Comparison of ENCODE assay signal across 8 cellular contexts in the genomic region with DNA sequence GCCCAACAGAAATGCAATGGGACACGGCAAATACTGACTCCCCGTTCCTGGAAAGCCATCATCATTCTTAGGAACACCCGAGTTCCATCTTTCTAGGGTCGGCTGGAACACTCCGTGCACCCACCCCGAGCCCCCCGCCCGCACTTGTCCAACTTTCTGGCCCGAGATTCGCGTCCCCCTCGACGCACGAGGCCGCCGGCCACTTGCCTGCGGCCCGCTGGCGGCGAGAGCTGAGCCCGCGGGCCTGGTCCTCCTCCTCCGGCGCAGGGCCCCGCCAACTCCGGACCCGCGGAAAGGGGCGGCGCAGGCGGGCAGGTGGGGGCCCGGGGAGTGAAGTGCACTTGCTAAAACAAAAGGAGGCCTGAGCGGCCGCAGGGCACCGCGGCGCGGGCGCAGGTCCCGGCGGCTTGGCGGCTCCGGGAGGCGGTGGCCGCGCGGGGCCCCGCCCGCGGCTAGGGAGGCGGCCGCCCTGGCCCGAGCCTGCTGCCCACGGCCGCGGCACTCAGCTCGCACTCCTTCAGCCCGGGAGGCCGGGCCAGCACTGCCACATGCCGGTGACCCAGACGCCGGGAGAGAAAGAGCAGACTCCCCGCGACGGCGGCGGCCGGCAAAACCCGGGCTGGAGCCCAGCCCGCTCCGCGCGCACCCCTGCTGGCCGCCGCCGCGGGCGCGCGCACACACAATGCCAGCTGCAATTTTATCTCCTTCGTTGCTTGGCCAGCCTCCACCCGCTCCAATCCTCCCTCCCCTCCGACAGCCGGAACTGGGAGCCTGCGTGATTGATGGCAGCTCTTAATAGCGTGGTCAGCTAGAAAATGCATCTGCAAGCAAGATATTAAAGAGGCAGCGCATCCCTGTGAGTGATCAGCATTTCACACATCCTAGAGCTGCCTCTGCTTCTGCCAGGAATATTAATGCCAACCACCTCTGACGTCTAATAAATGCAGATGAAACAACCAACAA.
A peak's percentile ranks its signal among the peaks of the same experiment; 100 is the strongest.
DNase-seq lines count a peak whose midpoint lies in the region; ATAC-seq, FAIRE-seq and TF ChIP-seq lines count a peak whose summit lies in the region.

No MANE protein-coding gene starts in this region.

- ATAC-seq in HG03457 (IDR thresholded peaks at IDR 0.05; ENCODE audit: unreplicated experiment) = peak; percentile 43

- H3K9me3 ChIP-seq in BLaER1 (no peaks in the 10 kb centered on the region; the same call in 1 of the 2 replicates), duodenal mucosa (ENCODE audit: control insufficient read depth in 1 of 2, low read length in 2 of 2) (no peaks in the 10 kb centered on the region), liver (ENCODE audit: control insufficient read depth in 4 of 4, low read length in 3 of 4) (no peaks in the 10 kb centered on the region)

- peak; percentile 29 to 34 for TF ChIP-seq RAD21 in liver (IDR thresholded peaks at IDR 0.05)

- H3K27ac ChIP-seq in BLaER1 = peak overlapping the region; percentile 98
- H3K27ac ChIP-seq in duodenal mucosa (ENCODE audit: low read depth, low read length) = peak overlapping the region; percentile 64
- peak overlapping the region; percentile 73 to 87 for H3K27ac ChIP-seq in liver (ENCODE audit: low read depth in 1 of 2, low read length in 2 of 2)

- peak; percentile 8 for TF ChIP-seq CTCF in liver (IDR thresholded peaks at IDR 0.05; ENCODE audit: low read depth, low read length, missing input control)

- WGBS in liver = under 1% methylated on average over 88 of the region's 88 CpGs

- peaks cover 78% of the 10 kb centered on the region for H4K20me1 ChIP-seq in BLaER1

- H3K27me3 ChIP-seq in BLaER1 (no peaks in the 10 kb centered on the region), duodenal mucosa (ENCODE audit: control insufficient read depth in 1 of 2, insufficient read depth in 2 of 2, low read length in 2 of 2) (no peaks in the 10 kb centered on the region), liver (ENCODE audit: control insufficient read depth in 4 of 4, insufficient read depth in 4 of 4, low read length in 3 of 4) (no peaks in the 10 kb centered on the region)

- H3K4me3 ChIP-seq in BLaER1 (peak overlapping the region; percentile 92), duodenal mucosa (ENCODE audit: low read depth in 1 of 2, low read length in 2 of 2) (peak overlapping the region; percentile 63), liver (ENCODE audit: low read depth in 1 of 3, low read length in 3 of 3) (peak overlapping the region; percentile 57 to 94 (median 68))

- FAIRE-seq in GM19239 (lab: Jason Lieb, UNC) = peak; percentile 42

- peaks cover 65% of the 10 kb centered on the region for H3K4me1 ChIP-seq in BLaER1
- peaks cover 25 to 30% of the 10 kb centered on the region in 2 donors for H3K4me1 ChIP-seq in duodenal mucosa (ENCODE audit: control insufficient read depth in 1 of 2, insufficient read depth in 2 of 2, low read length in 2 of 2)
- peaks cover 3 to 23% (median 19%) of the 10 kb centered on the region in 4 donors for H3K4me1 ChIP-seq in liver (ENCODE audit: control insufficient read depth in 4 of 4, insufficient read depth in 4 of 4, low read length in 3 of 4)

- H3K4me2 ChIP-seq in BLaER1 = peak overlapping the region; percentile 85

- peak; percentile 80 for DNase-seq in GM19239 (ENCODE audit: insufficient read length, low spot score)
- peak; percentile 92 to 97 for DNase-seq in NCI-H526 (lab: John Stamatoyannopoulos, UW)
- peak; percentile 34 for DNase-seq in activated CD4-positive, alpha-beta T cell treated with anti-CD3 and anti-CD28 coated beads, Interleukin-2, amount 50 U/mL, for 1 hour
- DNase-seq in stimulated activated CD4-positive, alpha-beta T cell treated with anti-CD3 and anti-CD28 coated beads, Interleukin-4, amount 100 ng/mL, for 24 hours = peak; percentile 58

- peak overlapping the region; percentile 98 for H3K9ac ChIP-seq in BLaER1
- peak overlapping the region; percentile 34 to 44 for H3K9ac ChIP-seq in duodenal mucosa (ENCODE audit: low read depth in 1 of 2, low read length in 2 of 2)
- peak overlapping the region; percentile 51 to 75 for H3K9ac ChIP-seq in liver (ENCODE audit: low read depth in 1 of 2, low read length in 2 of 2)

- H3K36me3 ChIP-seq in BLaER1 = peaks cover 3% of the 10 kb centered on the region; the same call in 1 of the 2 replicates
- H3K36me3 ChIP-seq in duodenal mucosa (ENCODE audit: control insufficient read depth in 1 of 2, insufficient read depth in 2 of 2, low read length in 2 of 2) = no peaks in the 10 kb centered on the region
- H3K36me3 ChIP-seq in liver (ENCODE audit: control insufficient read depth in 4 of 4, insufficient read depth in 3 of 4, low read depth in 1 of 4, low read length in 3 of 4) = no peaks in the 10 kb centered on the region

TF ChIP-seq in liver, 16 proteins besides CTCF, POLR2A, EP300 and RAD21:
- TF ChIP-seq HNF4A (conservative IDR thresholded peaks at IDR 0.05) (no peak), RXRA (IDR thresholded peaks at IDR 0.05) (no peak), TAF1 (conservative IDR thresholded peaks at IDR 0.05) (peak; percentile 28), SP1 (IDR thresholded peaks at IDR 0.05) (peak; percentile 40), FOXA1 (IDR thresholded peaks at IDR 0.05) (no peak), NR2F2 (IDR thresholded peaks at IDR 0.05) (peak; percentile 20), HNF4G (IDR thresholded peaks at IDR 0.05) (peak; percentile 9), YY1 (IDR thresholded peaks at IDR 0.05) (peak; percentile 59), FOXA2 (IDR thresholded peaks at IDR 0.05) (no peak), JUND (IDR thresholded peaks at IDR 0.05) (no peak), EGR1 (IDR thresholded peaks at IDR 0.05; ENCODE audit: low read depth in 2 of 2) (no peak), GABPA (IDR thresholded peaks at IDR 0.05 in 1 of 2, conservative IDR thresholded peaks at IDR 0.05 in 1 of 2) (peak in 1 of 2 donors; percentile 60)
- TF ChIP-seq, protein P1, sequence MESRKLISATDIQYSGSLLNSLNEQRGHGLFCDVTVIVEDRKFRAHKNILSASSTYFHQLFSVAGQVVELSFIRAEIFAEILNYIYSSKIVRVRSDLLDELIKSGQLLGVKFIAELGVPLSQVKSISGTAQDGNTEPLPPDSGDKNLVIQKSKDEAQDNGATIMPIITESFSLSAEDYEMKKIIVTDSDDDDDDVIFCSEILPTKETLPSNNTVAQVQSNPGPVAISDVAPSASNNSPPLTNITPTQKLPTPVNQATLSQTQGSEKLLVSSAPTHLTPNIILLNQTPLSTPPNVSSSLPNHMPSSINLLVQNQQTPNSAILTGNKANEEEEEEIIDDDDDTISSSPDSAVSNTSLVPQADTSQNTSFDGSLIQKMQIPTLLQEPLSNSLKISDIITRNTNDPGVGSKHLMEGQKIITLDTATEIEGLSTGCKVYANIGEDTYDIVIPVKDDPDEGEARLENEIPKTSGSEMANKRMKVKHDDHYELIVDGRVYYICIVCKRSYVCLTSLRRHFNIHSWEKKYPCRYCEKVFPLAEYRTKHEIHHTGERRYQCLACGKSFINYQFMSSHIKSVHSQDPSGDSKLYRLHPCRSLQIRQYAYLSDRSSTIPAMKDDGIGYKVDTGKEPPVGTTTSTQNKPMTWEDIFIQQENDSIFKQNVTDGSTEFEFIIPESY (IDR thresholded peaks at IDR 0.05) = no peak
- TF ChIP-seq, protein P2, sequence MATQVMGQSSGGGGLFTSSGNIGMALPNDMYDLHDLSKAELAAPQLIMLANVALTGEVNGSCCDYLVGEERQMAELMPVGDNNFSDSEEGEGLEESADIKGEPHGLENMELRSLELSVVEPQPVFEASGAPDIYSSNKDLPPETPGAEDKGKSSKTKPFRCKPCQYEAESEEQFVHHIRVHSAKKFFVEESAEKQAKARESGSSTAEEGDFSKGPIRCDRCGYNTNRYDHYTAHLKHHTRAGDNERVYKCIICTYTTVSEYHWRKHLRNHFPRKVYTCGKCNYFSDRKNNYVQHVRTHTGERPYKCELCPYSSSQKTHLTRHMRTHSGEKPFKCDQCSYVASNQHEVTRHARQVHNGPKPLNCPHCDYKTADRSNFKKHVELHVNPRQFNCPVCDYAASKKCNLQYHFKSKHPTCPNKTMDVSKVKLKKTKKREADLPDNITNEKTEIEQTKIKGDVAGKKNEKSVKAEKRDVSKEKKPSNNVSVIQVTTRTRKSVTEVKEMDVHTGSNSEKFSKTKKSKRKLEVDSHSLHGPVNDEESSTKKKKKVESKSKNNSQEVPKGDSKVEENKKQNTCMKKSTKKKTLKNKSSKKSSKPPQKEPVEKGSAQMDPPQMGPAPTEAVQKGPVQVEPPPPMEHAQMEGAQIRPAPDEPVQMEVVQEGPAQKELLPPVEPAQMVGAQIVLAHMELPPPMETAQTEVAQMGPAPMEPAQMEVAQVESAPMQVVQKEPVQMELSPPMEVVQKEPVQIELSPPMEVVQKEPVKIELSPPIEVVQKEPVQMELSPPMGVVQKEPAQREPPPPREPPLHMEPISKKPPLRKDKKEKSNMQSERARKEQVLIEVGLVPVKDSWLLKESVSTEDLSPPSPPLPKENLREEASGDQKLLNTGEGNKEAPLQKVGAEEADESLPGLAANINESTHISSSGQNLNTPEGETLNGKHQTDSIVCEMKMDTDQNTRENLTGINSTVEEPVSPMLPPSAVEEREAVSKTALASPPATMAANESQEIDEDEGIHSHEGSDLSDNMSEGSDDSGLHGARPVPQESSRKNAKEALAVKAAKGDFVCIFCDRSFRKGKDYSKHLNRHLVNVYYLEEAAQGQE (IDR thresholded peaks at IDR 0.05) = no peak
- TF ChIP-seq, protein P3, sequence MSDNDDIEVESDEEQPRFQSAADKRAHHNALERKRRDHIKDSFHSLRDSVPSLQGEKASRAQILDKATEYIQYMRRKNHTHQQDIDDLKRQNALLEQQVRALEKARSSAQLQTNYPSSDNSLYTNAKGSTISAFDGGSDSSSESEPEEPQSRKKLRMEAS (IDR thresholded peaks at IDR 0.05) = peak; percentile 15
- TF ChIP-seq, protein P4, sequence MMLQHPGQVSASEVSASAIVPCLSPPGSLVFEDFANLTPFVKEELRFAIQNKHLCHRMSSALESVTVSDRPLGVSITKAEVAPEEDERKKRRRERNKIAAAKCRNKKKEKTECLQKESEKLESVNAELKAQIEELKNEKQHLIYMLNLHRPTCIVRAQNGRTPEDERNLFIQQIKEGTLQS (IDR thresholded peaks at IDR 0.05) = no peak
TF ChIP-seq in liver: peak in this region for 7.

Comparison
In these comparisons a context has a peak if more than half of its experiments do, and no peak if none do; other contexts are left out.
1. Peak in every context shown above with its lines: DNase-seq, ATAC-seq, H3K4me3 ChIP-seq and H3K27ac ChIP-seq.
2. H3K9ac ChIP-seq: peak in every context shown above with its lines; median percentile 98 in BLaER1; 63 in liver; 39 in duodenal mucosa.
3. DNase-seq: peak in every context shown above with its lines; median percentile 94 in NCI-H526; 80 in GM19239; 58 in stimulated activated CD4-positive, alpha-beta T cell treated with anti-CD3 and anti-CD28 coated beads, Interleukin-4, amount 100 ng/mL, for 24 hours; 34 in activated CD4-positive, alpha-beta T cell treated with anti-CD3 and anti-CD28 coated beads, Interleukin-2, amount 50 U/mL, for 1 hour.